In genomic region chr1:230909974-230910754, GRCh38 we compare ENCODE assay signal across 2 cellular contexts.
A peak's percentile ranks its signal among the peaks of the same experiment; 100 is the strongest.
TF ChIP-seq lines count a peak whose summit lies in the region.

No MANE protein-coding gene starts in this region.

TF ChIP-seq in A549, 52 proteins besides CTCF, POLR2A, EP300 and RAD21 (continued from another document):
- TF ChIP-seq BCL3 (IDR thresholded peaks at IDR 0.05) (no peak), EHMT2 (IDR thresholded peaks at IDR 0.05; ENCODE audit: low read depth) (no peak), EHF (CRISPR knock-in tag; IDR thresholded peaks at IDR 0.05) (no peak), RARB (CRISPR knock-in tag; IDR thresholded peaks at IDR 0.05) (no peak), USF2 (IDR thresholded peaks at IDR 0.05) (no peak), MYC (IDR thresholded peaks at IDR 0.05; ENCODE audit: borderline replicate concordance, low read length) (no peak), ESRRA (IDR thresholded peaks at IDR 0.05; ENCODE audit: borderline replicate concordance, low read length) (no peak)

TF ChIP-seq in K562, 482 proteins besides CTCF, POLR2A, EP300 and RAD21 (continued from another document):
- no peak for TF ChIP-seq STAT6 (CRISPR knock-in tag; IDR thresholded peaks at IDR 0.05)
- peak; percentile 54; the same call in 1 of the 2 replicates for TF ChIP-seq MAFG (tag; conservative IDR thresholded peaks at IDR 0.05)
- no peak for TF ChIP-seq DDX20 (tag; IDR thresholded peaks at IDR 0.05; ENCODE audit: low read depth)
- TF ChIP-seq ELF4 (CRISPR knock-in tag; IDR thresholded peaks at IDR 0.05), result no peak
- TF ChIP-seq MAFK (IDR thresholded peaks at IDR 0.05; ENCODE audit: low read length), result peak; percentile 24; the same call in 1 of the 2 replicates
- no peak for TF ChIP-seq ZNF133 (CRISPR knock-in tag; IDR thresholded peaks at IDR 0.05)
- TF ChIP-seq POU5F1 (IDR thresholded peaks at IDR 0.05; ENCODE audit: borderline replicate concordance, low read depth, low read length, partially characterized antibody), result no peak
- no peak for TF ChIP-seq NR2F6 (CRISPR knock-in tag; IDR thresholded peaks at IDR 0.05)
- no peak for TF ChIP-seq MECOM (CRISPR knock-in tag; IDR thresholded peaks at IDR 0.05)
TF ChIP-seq in K562: peak in this region for 5.
